Comparison of ENCODE assay signal across 2 cellular contexts in the genomic region with DNA sequence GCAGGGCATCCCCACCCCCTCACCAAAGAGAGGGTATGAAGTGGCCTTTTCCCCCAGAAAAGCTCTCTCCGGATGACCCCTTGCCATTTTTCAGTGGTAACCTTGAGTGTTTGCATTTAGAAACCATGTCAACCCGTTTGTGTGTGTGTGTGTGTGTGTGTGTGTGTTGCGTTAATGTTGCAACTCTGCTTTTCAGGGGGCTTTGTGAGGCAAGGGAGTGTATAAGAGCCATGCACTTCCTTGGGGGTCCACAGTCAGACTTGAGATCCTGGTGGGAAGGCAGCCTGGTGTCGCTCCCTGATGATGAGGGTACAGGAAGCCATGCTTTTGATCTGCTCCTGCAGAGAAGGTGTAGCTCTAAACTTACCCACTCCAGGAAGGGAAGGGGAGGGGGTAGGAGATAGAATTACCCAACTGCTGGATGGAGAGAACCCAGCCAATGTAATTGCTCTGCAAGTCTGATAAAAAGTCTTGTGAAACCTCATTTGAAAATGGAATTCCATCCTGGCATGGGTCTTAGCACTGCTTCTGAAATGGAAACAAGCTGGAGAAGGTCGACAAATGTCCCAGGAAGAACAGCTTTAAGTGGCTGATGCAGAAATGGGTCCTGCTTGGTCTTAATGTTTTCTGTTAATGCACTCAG.
TF ChIP-seq lines count a peak whose summit lies in the region.

No MANE protein-coding gene starts in this region.

TF ChIP-seq in WTC11, 78 proteins besides CTCF, POLR2A, EP300 and RAD21 (continued from another document):
- TF ChIP-seq USF1 (CRISPR knock-in tag; IDR thresholded peaks at IDR 0.05), result no peak
- TF ChIP-seq, protein P1, sequence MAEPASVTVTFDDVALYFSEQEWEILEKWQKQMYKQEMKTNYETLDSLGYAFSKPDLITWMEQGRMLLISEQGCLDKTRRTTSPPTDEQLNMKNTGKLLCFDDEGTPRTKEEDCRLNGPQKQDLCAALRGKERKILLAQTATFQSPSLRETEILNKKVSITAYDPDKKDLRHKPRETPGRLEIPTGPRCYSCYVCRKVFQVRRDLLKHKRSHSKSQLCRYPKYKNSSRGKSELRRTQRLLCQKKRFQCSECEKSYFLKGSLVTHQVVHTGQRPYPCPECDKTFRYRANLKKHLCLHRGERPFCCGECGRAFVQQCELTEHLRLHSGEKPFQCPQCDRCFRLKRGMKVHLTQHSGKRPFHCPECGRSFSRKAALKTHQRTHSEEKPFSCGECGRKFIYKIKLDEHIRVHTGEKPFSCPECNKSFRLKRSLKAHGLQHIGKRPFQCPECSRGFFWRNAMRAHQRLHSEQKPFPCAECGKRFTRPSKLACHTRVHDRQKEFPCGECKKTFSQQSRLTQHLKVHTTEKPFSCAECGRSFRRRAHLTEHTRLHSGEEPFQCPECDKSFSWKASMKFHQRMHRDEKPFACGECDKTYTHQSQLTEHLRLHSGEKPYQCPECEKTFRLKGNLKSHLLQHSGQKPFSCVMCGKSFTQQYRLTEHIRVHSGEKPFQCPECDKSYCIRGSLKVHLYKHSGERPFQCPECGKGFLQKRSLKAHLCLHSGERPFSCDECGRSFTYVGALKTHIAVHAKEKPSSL (CRISPR knock-in tag; conservative IDR thresholded peaks at IDR 0.05), result no peak
- no peak for TF ChIP-seq GABPB1 (CRISPR knock-in tag; IDR thresholded peaks at IDR 0.05)
- no peak for TF ChIP-seq ARID4B (CRISPR knock-in tag; IDR thresholded peaks at IDR 0.05; ENCODE audit: borderline replicate concordance)
- TF ChIP-seq E2F5 (CRISPR knock-in tag; IDR thresholded peaks at IDR 0.05), result no peak
- no peak for TF ChIP-seq ZBTB21 (CRISPR knock-in tag; IDR thresholded peaks at IDR 0.05; ENCODE audit: borderline replicate concordance)
- no peak for TF ChIP-seq USF2 (CRISPR knock-in tag; IDR thresholded peaks at IDR 0.05)
- no peak for TF ChIP-seq NFYB (CRISPR knock-in tag; conservative IDR thresholded peaks at IDR 0.05; ENCODE audit: low read depth)

TF ChIP-seq in SK-N-SH treated with all-trans-retinoic acid at 6 μM for 48 hours, 23 proteins besides CTCF, POLR2A, EP300 and RAD21 (continued from another document):
- TF ChIP-seq CREB5 (CRISPR knock-in tag; IDR thresholded peaks at IDR 0.05; ENCODE audit: low read depth) (no peak), TSHZ2 (CRISPR knock-in tag; IDR thresholded peaks at IDR 0.05) (no peak), ZFP30 (CRISPR knock-in tag; IDR thresholded peaks at IDR 0.05) (no peak), CSDC2 (CRISPR knock-in tag; IDR thresholded peaks at IDR 0.05) (no peak), GLIS3 (CRISPR knock-in tag; IDR thresholded peaks at IDR 0.05) (no peak), ZNF565 (CRISPR knock-in tag; conservative IDR thresholded peaks at IDR 0.05; ENCODE audit: low read depth) (no peak), PPARA (CRISPR knock-in tag; IDR thresholded peaks at IDR 0.05; ENCODE audit: borderline replicate concordance) (no peak)
TF ChIP-seq in SK-N-SH treated with all-trans-retinoic acid at 6 μM for 48 hours: peak in this region for 0.
